8 cellular contexts compared by ENCODE assay signal in genomic region chr17:46782250-46782953, GRCh38.
DNase-seq lines count a peak whose midpoint lies in the region; ATAC-seq and TF ChIP-seq lines count a peak whose summit lies in the region.

No MANE protein-coding gene starts in this region.

- no peak overlapping the region for H3K27ac Mint-ChIP-seq in nephron progenitor cell

- H3K27me3 Mint-ChIP-seq in nephron progenitor cell (ENCODE audit: low read depth, poor library complexity): peaks cover 18% of the 10 kb centered on the region

- no peak overlapping the region for H3K4me3 Mint-ChIP-seq in nephron progenitor cell

- peak; percentile 49 for TF ChIP-seq CTCF in nephron progenitor cell (IDR thresholded peaks at IDR 0.05)

- H3K36me3 Mint-ChIP-seq in nephron progenitor cell (ENCODE audit: low read depth): no peaks in the 10 kb centered on the region

- peak; percentile 31 for DNase-seq in NCI-H345 (lab: John Stamatoyannopoulos, UW)
- DNase-seq in NCI-H345 treated with DMSO at 0.1 percent for 48 hours (lab: John Stamatoyannopoulos, UW; ENCODE audit: unreplicated experiment): no peak
- peak; percentile 29 for DNase-seq in NAMALWA (ENCODE audit: low spot score)
- DNase-seq in cerebellar cortex (ENCODE audit: low spot score): peak; percentile 32
- DNase-seq in nephron progenitor cell: peak; percentile 38
- no peak for DNase-seq in cortex of kidney (lab: John Stamatoyannopoulos, UW)
- DNase-seq in NK-92 (lab: John Stamatoyannopoulos, UW; ENCODE audit: unreplicated experiment): no peak

- ATAC-seq in GM21786 (IDR thresholded peaks at IDR 0.05; ENCODE audit: unreplicated experiment): no peak

- no peaks in the 10 kb centered on the region for H3K9me3 Mint-ChIP-seq in nephron progenitor cell

- peaks cover 23% of the 10 kb centered on the region for H3K4me1 Mint-ChIP-seq in nephron progenitor cell

Comparison
In these comparisons a context has a peak if more than half of its experiments do, and no peak if none do; other contexts are left out.
1. DNase-seq: peak in NCI-H345 (single experiment), NAMALWA (single experiment), cerebellar cortex (single experiment) and nephron progenitor cell (single experiment); none in NCI-H345 treated with DMSO at 0.1 percent for 48 hours (single experiment), cortex of kidney (single experiment) and NK-92 (single experiment).